Comparison of ENCODE assay signal across 8 cellular contexts in the genomic region with DNA sequence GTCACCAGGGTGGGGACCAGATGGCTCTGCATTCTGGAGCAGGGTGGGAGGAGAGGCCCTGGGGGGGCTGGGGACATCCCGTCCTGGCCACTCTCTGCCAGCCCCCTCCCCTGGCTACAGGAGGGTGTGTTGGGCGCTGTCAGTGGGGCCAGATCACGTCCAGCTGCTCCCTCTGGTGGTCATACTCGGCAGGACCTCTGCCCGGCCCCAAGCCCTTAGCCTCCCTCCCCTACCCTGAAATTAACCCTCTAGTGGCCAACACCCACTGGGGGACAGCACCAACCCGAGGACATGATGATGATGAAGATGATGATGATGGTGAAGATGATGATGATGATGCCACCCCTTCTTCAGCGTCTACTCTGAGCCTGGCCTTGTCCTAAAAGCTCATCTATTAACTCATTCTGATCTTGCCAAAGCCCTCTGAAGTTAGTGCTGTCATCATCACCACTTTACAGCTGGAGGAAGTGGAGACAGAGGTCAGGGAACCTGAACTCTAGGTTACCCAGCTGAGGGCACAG. TPM values are rescaled to one million over a fixed set of nuclear protein-coding genes. Genes with fewer than 3 reads are reported as not detected.
DNase-seq lines count a peak whose midpoint lies in the region; ATAC-seq, FAIRE-seq and TF ChIP-seq lines count a peak whose summit lies in the region.

No MANE protein-coding gene starts in this region.

- H3K27ac ChIP-seq in HUES6 (ENCODE audit: low read depth, low read length) (no peak overlapping the region), aorta (ENCODE audit: low read depth in 1 of 2, low read length in 2 of 2) (no peak overlapping the region)

- H3K36me3 ChIP-seq in HUES6 (ENCODE audit: control insufficient read depth, insufficient read depth, low read length) = no peaks in the 10 kb centered on the region
- no peaks in the 10 kb centered on the region for H3K36me3 ChIP-seq in aorta (ENCODE audit: control insufficient read depth in 1 of 2, insufficient read depth in 2 of 2, low read length in 1 of 2)

- FAIRE-seq in D721Med (lab: Jason Lieb, UNC) = no peak

- intact Hi-C loops in aorta (cut with DNase I) = loop anchor here in 1 of 2 donors (2.0 to 5.0 kb wide), 2 partner anchors 21 to 68 kb away; partner anchors contain the start of gene FXYD3

- H3K27me3 Mint-ChIP-seq in activated naive CD4-positive, alpha-beta T cell treated with anti-CD3 and anti-CD28 coated beads, Interleukin-2, amount 10 ng/mL, durations not matched to agents 7 days and 5 days = peaks cover 27% of the 10 kb centered on the region
- H3K27me3 Mint-ChIP-seq in glutamatergic neuron (ENCODE audit: unreplicated experiment) (peaks cover 10% of the 10 kb centered on the region), osteocyte (ENCODE audit: unreplicated experiment) (peaks cover 16% of the 10 kb centered on the region)

- DNase-seq in D721Med (ENCODE audit: insufficient read length, low spot score) (peak; percentile 98), SHP77 (lab: John Stamatoyannopoulos, UW) (peak; percentile 38 to 48), glutamatergic neuron (peak; percentile 93), osteocyte (ENCODE audit: extremely low spot score, unreplicated experiment) (no peak), aorta (peak; percentile 87 to 95)
- peak; percentile 77 for DNase-seq in activated naive CD4-positive, alpha-beta T cell treated with anti-CD3 and anti-CD28 coated beads, Interleukin-2, amount 10 ng/mL, durations not matched to agents 7 days and 5 days

- H3K4me1 ChIP-seq in HUES6 (ENCODE audit: control insufficient read depth, insufficient read depth, low read length) (peaks cover 20% of the 10 kb centered on the region), aorta (ENCODE audit: control insufficient read depth in 1 of 2, insufficient read depth in 2 of 2, low read length in 2 of 2) (peaks cover 0 to 4% of the 10 kb centered on the region in 2 donors)

- H3K4me3 Mint-ChIP-seq in activated naive CD4-positive, alpha-beta T cell treated with anti-CD3 and anti-CD28 coated beads, Interleukin-2, amount 10 ng/mL, durations not matched to agents 7 days and 5 days = no peak overlapping the region
- H3K4me3 Mint-ChIP-seq in glutamatergic neuron (ENCODE audit: unreplicated experiment) (no peak overlapping the region), osteocyte (ENCODE audit: unreplicated experiment) (no peak overlapping the region)

- H3K27ac Mint-ChIP-seq in activated naive CD4-positive, alpha-beta T cell treated with anti-CD3 and anti-CD28 coated beads, Interleukin-2, amount 10 ng/mL, durations not matched to agents 7 days and 5 days = no peak overlapping the region
- H3K27ac Mint-ChIP-seq in glutamatergic neuron (ENCODE audit: unreplicated experiment) (peak overlapping the region; percentile 82), osteocyte (ENCODE audit: unreplicated experiment) (no peak overlapping the region)

- CTCF ChIA-PET in activated naive CD4-positive, alpha-beta T cell treated with anti-CD3 and anti-CD28 coated beads, Interleukin-2, amount 10 ng/mL, durations not matched to agents 7 days and 5 days (lab: Charles Lee) = interaction anchor here (0.7 to 4.7 kb wide), 14 partner anchors 11 to 327 kb away, joined by 3 to 39 read pairs (median 5); partner anchors contain the start of gene FXYD3

- H3K4me3 ChIP-seq in HUES6 (ENCODE audit: low read depth, low read length) (peak overlapping the region; percentile 27), aorta (ENCODE audit: low read length in 2 of 2) (no peak overlapping the region)

- no peak overlapping the region for H3K9ac ChIP-seq in HUES6 (ENCODE audit: low read length)

- 0% methylated on average over 7 of the region's 7 CpGs for WGBS in aorta, 2 donors

- no peaks in the 10 kb centered on the region for H3K36me3 Mint-ChIP-seq in activated naive CD4-positive, alpha-beta T cell treated with anti-CD3 and anti-CD28 coated beads, Interleukin-2, amount 10 ng/mL, durations not matched to agents 7 days and 5 days
- H3K36me3 Mint-ChIP-seq in glutamatergic neuron (ENCODE audit: unreplicated experiment) = peaks cover 9% of the 10 kb centered on the region
- H3K36me3 Mint-ChIP-seq in osteocyte (ENCODE audit: unreplicated experiment) = no peaks in the 10 kb centered on the region

- TF ChIP-seq CTCF in D721Med (IDR thresholded peaks at IDR 0.05; ENCODE audit: insufficient read depth, missing control alignments) (peak; percentile 70), glutamatergic neuron (IDR thresholded peaks at IDR 0.05; ENCODE audit: partially characterized antibody, unreplicated experiment) (peak; percentile 95), osteocyte (IDR thresholded peaks at IDR 0.05) (peak; percentile 94)

- TF ChIP-seq POLR2A in GM18505 (IDR thresholded peaks at IDR 0.05; ENCODE audit: borderline replicate concordance, extremely low read depth, insufficient read depth, insufficient read length) = no peak

- peaks cover 4% of the 10 kb centered on the region for H3K4me1 Mint-ChIP-seq in activated naive CD4-positive, alpha-beta T cell treated with anti-CD3 and anti-CD28 coated beads, Interleukin-2, amount 10 ng/mL, durations not matched to agents 7 days and 5 days
- H3K4me1 Mint-ChIP-seq in glutamatergic neuron (ENCODE audit: low read depth, unreplicated experiment) = peaks cover 22% of the 10 kb centered on the region
- peaks cover 17% of the 10 kb centered on the region for H3K4me1 Mint-ChIP-seq in osteocyte (ENCODE audit: unreplicated experiment)

- no peaks in the 10 kb centered on the region; the same call in 1 of the 2 replicates for H3K27me3 ChIP-seq in HUES6 (ENCODE audit: control insufficient read depth, insufficient read depth, low read length)
- no peaks in the 10 kb centered on the region for H3K27me3 ChIP-seq in aorta (ENCODE audit: control insufficient read depth in 1 of 2, insufficient read depth in 2 of 2, low read length in 1 of 2)

- no peaks in the 10 kb centered on the region for H3K9me3 ChIP-seq in HUES6 (ENCODE audit: control insufficient read depth, insufficient read depth, low read depth, low read length)
- H3K9me3 ChIP-seq in aorta (ENCODE audit: control insufficient read depth, low read length) = no peaks in the 10 kb centered on the region

- ATAC-seq in aorta (ENCODE audit: low FRiP score) (peak; percentile 86), GM18505 (IDR thresholded peaks at IDR 0.05; ENCODE audit: unreplicated experiment) (no peak)

- H3K9me3 Mint-ChIP-seq in activated naive CD4-positive, alpha-beta T cell treated with anti-CD3 and anti-CD28 coated beads, Interleukin-2, amount 10 ng/mL, durations not matched to agents 7 days and 5 days = no peaks in the 10 kb centered on the region
- peaks cover 6% of the 10 kb centered on the region for H3K9me3 Mint-ChIP-seq in glutamatergic neuron (ENCODE audit: unreplicated experiment)
- no peaks in the 10 kb centered on the region for H3K9me3 Mint-ChIP-seq in osteocyte (ENCODE audit: unreplicated experiment)

RNA-seq across cellular contexts. Expression of gene LGI4, which starts 0.6 kb away (rescaled TPM):
- total RNA-seq in glutamatergic neuron (ENCODE audit: unreplicated experiment) = 14.4 TPM
- total RNA-seq in osteocyte = 0.32 and 0.34 TPM in 2 replicates
- total RNA-seq in aorta = 10 to 100 TPM; 17.5 TPM
- 10 to 100 TPM in 1 of 2 donors, 1 to 10 TPM in 1; 5.1 to 15.0 TPM for polyA plus RNA-seq in aorta

RNA-seq across cellular contexts. Expression of gene FXYD1, which starts 3.2 kb away (rescaled TPM):
- total RNA-seq in glutamatergic neuron (ENCODE audit: unreplicated experiment) (not detected), osteocyte (0.86 TPM in 1 of 2 replicates, not detected in the other), aorta (100 to 1,000 TPM; 179 to 202 TPM)
- 100 to 1,000 TPM; 150 to 288 TPM for polyA plus RNA-seq in aorta

RNA-seq across cellular contexts. Expression of gene FXYD7, which starts 7.6 kb away (rescaled TPM):
- total RNA-seq in glutamatergic neuron (ENCODE audit: unreplicated experiment) (22.3 TPM), osteocyte (0.50 TPM in 1 of 2 replicates, not detected in the other), aorta (under 1 TPM in 1 of 2 donors, not detected in 1; 0.63 TPM)
- polyA plus RNA-seq in aorta = 1 to 10 TPM in 1 of 2 donors, not detected in 1; 1.8 TPM

RNA-seq across cellular contexts. Expression of gene FXYD5, which starts 19.1 kb away (rescaled TPM):
- total RNA-seq in glutamatergic neuron (ENCODE audit: unreplicated experiment) (5.3 TPM), osteocyte (81.0 and 86.6 TPM in 2 replicates), aorta (100 to 1,000 TPM in 1 of 2 donors, 10 to 100 TPM in 1; 71.7 to 126 TPM)
- polyA plus RNA-seq in aorta = 100 to 1,000 TPM in 1 of 2 donors, 10 to 100 TPM in 1; 89.5 to 179 TPM

RNA-seq across cellular contexts. Expression of gene FXYD3, which starts 19.8 kb away (rescaled TPM):
- not detected for total RNA-seq in glutamatergic neuron (ENCODE audit: unreplicated experiment)
- total RNA-seq in osteocyte = not detected in 2 replicates
- 1 to 10 TPM in 1 of 2 donors, under 1 TPM in 1; 0.49 to 1.2 TPM for total RNA-seq in aorta
- polyA plus RNA-seq in aorta = 10 to 100 TPM in 1 of 2 donors, 1 to 10 TPM in 1; 7.4 to 77.6 TPM

Comparison
In these comparisons a context has a peak if more than half of its experiments do, and no peak if none do; other contexts are left out.
1. RNA of gene LGI4, which starts 0.6 kb away (total RNA-seq): 17.5 TPM in aorta and 14.4 TPM in glutamatergic neuron (single experiment); 0.32 to 0.34 TPM in osteocyte; every median in the first group is over 10 times any median in the second.
2. RNA of gene FXYD1, which starts 3.2 kb away (total RNA-seq): 179 to 202 TPM in aorta; 0.86 TPM in osteocyte and not detected in glutamatergic neuron (single experiment); every median in the first group is over 10 times any median in the second.
3. RNA of gene FXYD7, which starts 7.6 kb away (total RNA-seq): 22.3 TPM in glutamatergic neuron (single experiment); 0.63 TPM in aorta and 0.50 TPM in osteocyte; every median in the first group is over 10 times any median in the second.
4. Peak in every context shown above with its lines, with median percentiles within 50 percentile points of each other: CTCF ChIP-seq.